8 cellular contexts compared by ENCODE assay signal in the genomic region with DNA sequence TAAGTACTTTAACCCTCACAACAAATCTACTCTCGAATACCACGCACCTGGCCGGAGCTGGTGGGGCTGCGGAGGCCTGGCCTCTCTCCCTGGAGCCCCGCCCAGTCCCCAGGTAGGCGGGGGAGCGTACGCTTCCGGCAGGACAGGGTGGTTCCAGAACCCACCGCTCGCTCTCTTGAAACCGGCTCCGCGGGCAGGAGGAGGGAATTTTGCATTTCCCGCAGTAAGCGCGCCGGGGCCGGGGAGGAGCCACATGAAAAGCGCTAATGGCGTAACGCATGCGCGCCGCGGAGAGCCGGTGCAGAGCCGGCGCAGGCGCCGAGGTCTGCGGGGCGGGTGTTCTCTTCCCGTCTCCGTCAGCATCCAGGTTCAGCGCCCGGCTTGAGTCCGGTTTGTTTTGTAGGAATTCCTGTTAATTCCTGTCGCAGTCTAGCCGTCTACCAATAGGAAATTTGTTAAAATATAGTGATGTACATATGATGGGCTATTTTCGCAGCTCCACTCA. TPM values are rescaled to one million over a fixed set of nuclear protein-coding genes. Genes with fewer than 3 reads are reported as not detected.
DNase-seq lines count a peak whose midpoint lies in the region; ATAC-seq, FAIRE-seq and TF ChIP-seq lines count a peak whose summit lies in the region.

No MANE protein-coding gene starts in this region.

- TF ChIP-seq CTCF in BJ (IDR thresholded peaks at IDR 0.05; ENCODE audit: insufficient read depth, low read depth, low read length): no peak
- no peak for TF ChIP-seq CTCF in lung (IDR thresholded peaks at IDR 0.05; ENCODE audit: control extremely low read depth, extremely low read depth)

- H3K4me3 ChIP-seq in BJ (ENCODE audit: low read depth, low read length) (peak overlapping the region; percentile 49), ectodermal cell (ENCODE audit: insufficient read depth, low read depth, low read length) (peak overlapping the region; percentile 29), lung (peak overlapping the region; percentile 20)

- no peaks in the 10 kb centered on the region for H3K36me3 Mint-ChIP-seq in activated CD4-positive, alpha-beta memory T cell treated with anti-CD3 and anti-CD28 coated beads for 36 hours

- CTCF ChIA-PET in BJ (lab: Yijun Ruan, JAX): interaction anchor here (1.2 to 5.9 kb wide), 4 partner anchors 9 to 1414 kb away, joined by 3 to 107 read pairs (median 6); no protein-coding TSS in a partner anchor
- CTCF ChIA-PET in activated CD4-positive, alpha-beta memory T cell treated with anti-CD3 and anti-CD28 coated beads for 36 hours (lab: Charles Lee): interaction anchor here (0.6 to 1.9 kb wide), 4 partner anchors 14 to 713 kb away, joined by 3 to 5 read pairs (median 4); no protein-coding TSS in a partner anchor

- H3K4me1 ChIP-seq in ectodermal cell (ENCODE audit: control insufficient read depth, insufficient read depth, low read length) (no peaks in the 10 kb centered on the region), lung (ENCODE audit: control insufficient read depth in 2 of 2, insufficient read depth in 2 of 2, low read length in 2 of 2) (peaks cover 0 to 3% of the 10 kb centered on the region in 2 donors)

- no peak overlapping the region for H3K27ac ChIP-seq in ectodermal cell (ENCODE audit: insufficient read depth, low read depth, low read length, poor library complexity, severe bottlenecking)
- peak overlapping the region in 1 of 2 donors; percentile 54 for H3K27ac ChIP-seq in lung (ENCODE audit: low read depth in 1 of 2, low read length in 1 of 2)

- H3K9me3 ChIP-seq in ectodermal cell (ENCODE audit: control insufficient read depth, low read length): no peaks in the 10 kb centered on the region
- no peaks in the 10 kb centered on the region for H3K9me3 ChIP-seq in lung (ENCODE audit: control insufficient read depth in 2 of 2, insufficient read depth in 1 of 2, low read length in 1 of 2)

- intact Hi-C loops in activated CD4-positive, alpha-beta memory T cell treated with anti-CD3 and anti-CD28 coated beads for 36 hours (cut with micrococcal nuclease): loop anchor here (5.0 to 10.0 kb wide), 9 partner anchors 161 to 1414 kb away; a partner anchor contains a TSS

- ATAC-seq in HG03432 (IDR thresholded peaks at IDR 0.05; ENCODE audit: unreplicated experiment): peak; percentile 86
- ATAC-seq in lung (ENCODE audit: insufficient read depth, low FRiP score): peak; percentile 87

- whole genome bisulfite sequencing in ectodermal cell, 2 experiments: 4% methylated on average over 41 of the region's 41 CpGs
- WGBS in lung, 2 donors: 1% methylated on average over 41 of the region's 41 CpGs

- H3K27ac Mint-ChIP-seq in activated CD4-positive, alpha-beta memory T cell treated with anti-CD3 and anti-CD28 coated beads for 36 hours: no peak overlapping the region

- POLR2A ChIA-PET in BJ (lab: Charles Lee): no interaction called here
- POLR2A ChIA-PET in activated CD4-positive, alpha-beta memory T cell treated with anti-CD3 and anti-CD28 coated beads for 36 hours (lab: Charles Lee): no interaction called here

- H3K27me3 ChIP-seq in BJ (ENCODE audit: control insufficient read depth, insufficient read depth, low read length): no peaks in the 10 kb centered on the region
- peaks cover 9% of the 10 kb centered on the region for H3K27me3 ChIP-seq in ectodermal cell (ENCODE audit: control insufficient read depth, insufficient read depth, low read length, poor library complexity, severe bottlenecking)
- H3K27me3 ChIP-seq in lung (ENCODE audit: control insufficient read depth, insufficient read depth): no peaks in the 10 kb centered on the region

- H3K4me1 Mint-ChIP-seq in activated CD4-positive, alpha-beta memory T cell treated with anti-CD3 and anti-CD28 coated beads for 36 hours (ENCODE audit: low read depth): peaks cover 20% of the 10 kb centered on the region

- DNase-seq in BJ (ENCODE audit: low read depth) (no peak), GM19239 (ENCODE audit: insufficient read length, low spot score) (peak; percentile 31), NCI-H524 (lab: John Stamatoyannopoulos, UW) (peak; percentile 88 to 92), lung (ENCODE audit: low spot score) (peak; percentile 89)
- DNase-seq in activated CD4-positive, alpha-beta memory T cell treated with anti-CD3 and anti-CD28 coated beads for 36 hours: peak; percentile 86
- peak; percentile 59 to 68 (median 66) for DNase-seq in stimulated activated CD4-positive, alpha-beta T cell treated with anti-CD3 and anti-CD28 coated beads, TNF-alpha, amount 100 ng/mL, for 4 hours (ENCODE audit: low read depth in 3 of 3)

- H3K9me3 Mint-ChIP-seq in activated CD4-positive, alpha-beta memory T cell treated with anti-CD3 and anti-CD28 coated beads for 36 hours: no peaks in the 10 kb centered on the region

- peak overlapping the region; percentile 68 for H3K4me3 Mint-ChIP-seq in activated CD4-positive, alpha-beta memory T cell treated with anti-CD3 and anti-CD28 coated beads for 36 hours

- no peak for FAIRE-seq in GM19239 (lab: Jason Lieb, UNC)

- H3K36me3 ChIP-seq in BJ (ENCODE audit: control insufficient read depth, insufficient read depth, low read length) (no peaks in the 10 kb centered on the region), ectodermal cell (ENCODE audit: control insufficient read depth, insufficient read depth, low read length) (no peaks in the 10 kb centered on the region), lung (ENCODE audit: control insufficient read depth in 2 of 2, insufficient read depth in 2 of 2, low read length in 2 of 2) (no peaks in the 10 kb centered on the region)

- H3K27me3 Mint-ChIP-seq in activated CD4-positive, alpha-beta memory T cell treated with anti-CD3 and anti-CD28 coated beads for 36 hours: no peaks in the 10 kb centered on the region

RNA-seq across cellular contexts. Expression of a gene that starts 20.8 kb away (rescaled TPM):
- 0.21 and 0.28 TPM in 2 replicates for polyA plus RNA-seq in BJ (2011; rRNA removed)
- 0.05 TPM in 1 of 2 replicates, not detected in the other for polyA minus RNA-seq in BJ (2011; rRNA and poly(A)+ RNA removed)
- under 1 TPM; 0.07 TPM for total RNA-seq in activated CD4-positive, alpha-beta memory T cell treated with anti-CD3 and anti-CD28 coated beads for 36 hours
- polyA plus RNA-seq in ectodermal cell (2013, experiment 1 of 4): 10.3 TPM
- polyA plus RNA-seq in ectodermal cell (2013, experiment 2 of 4): 12.6 TPM
- polyA plus RNA-seq in ectodermal cell (2013, experiment 3 of 4): 6.9 TPM
- 7.9 TPM for polyA plus RNA-seq in ectodermal cell (2013, experiment 4 of 4)
- 1 to 10 TPM in 1 of 2 donors, under 1 TPM in 1; 0.64 to 1.3 TPM for total RNA-seq in lung
- polyA plus RNA-seq in lung: under 1 TPM; 0.22 to 0.31 TPM
